ENCODE assay signal across 9 cellular contexts in genomic region chr3:186567072-186567921, GRCh38. TPM values are rescaled to one million over a fixed set of nuclear protein-coding genes. Genes with fewer than 3 reads are reported as not detected.
DNase-seq lines count a peak whose midpoint lies in the region; ATAC-seq, FAIRE-seq and TF ChIP-seq lines count a peak whose summit lies in the region.
"Had no signal": no experiment of that assay in that cellular context is flagged by ENCODE, and none has a peak within 500 bp of the region (broad histone marks: within the 10 kb centered on the region; RNA-seq: fewer than 3 reads in every experiment).

A gene with protein sequence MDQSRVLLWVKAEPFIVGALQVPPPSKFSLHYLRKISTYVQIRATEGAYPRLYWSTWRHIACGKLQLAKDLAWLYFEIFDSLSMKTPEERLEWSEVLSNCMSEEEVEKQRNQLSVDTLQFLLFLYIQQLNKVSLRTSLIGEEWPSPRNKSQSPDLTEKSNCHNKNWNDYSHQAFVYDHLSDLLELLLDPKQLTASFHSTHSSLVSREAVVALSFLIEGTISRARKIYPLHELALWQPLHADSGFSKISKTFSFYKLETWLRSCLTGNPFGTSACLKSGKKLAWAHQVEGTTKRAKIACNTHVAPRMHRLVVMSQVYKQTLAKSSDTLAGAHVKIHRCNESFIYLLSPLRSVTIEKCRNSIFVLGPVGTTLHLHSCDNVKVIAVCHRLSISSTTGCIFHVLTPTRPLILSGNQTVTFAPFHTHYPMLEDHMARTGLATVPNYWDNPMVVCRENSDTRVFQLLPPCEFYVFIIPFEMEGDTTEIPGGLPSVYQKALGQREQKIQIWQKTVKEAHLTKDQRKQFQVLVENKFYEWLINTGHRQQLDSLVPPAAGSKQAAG (minus strand): TSS chr3:186567339. CDS start chr3:186564329, 3,010 bp downstream.

- intact Hi-C loops in kidney (cut with DNase I): no loop called here

- H3K36me3 ChIP-seq in kidney (ENCODE audit: control insufficient read depth in 1 of 2, insufficient read depth in 2 of 2, low read length in 2 of 2): no peaks in the 10 kb centered on the region

- H3K4me3 ChIP-seq in kidney (ENCODE audit: low read length in 2 of 2): peak within 1 kb of the TSS; percentile 79 to 93

- no peak for FAIRE-seq in kidney (lab: Jason Lieb, UNC)
- FAIRE-seq: TTC549 had no signal

- TF ChIP-seq CTCF in kidney (IDR thresholded peaks at IDR 0.05; ENCODE audit: borderline replicate concordance, extremely low read depth, insufficient read depth): no peak

- DNase-seq in AG20443 (ENCODE audit: low spot score) (peak; percentile 97), NCI-H446 treated with DMSO at 0.1 percent for 48 hours (lab: John Stamatoyannopoulos, UW) (peak; percentile 76), cerebellum (ENCODE audit: low spot score) (peak; percentile 91), kidney (peak; percentile 97)
- peak; percentile 90 to 94 for DNase-seq in activated CD4-positive, alpha-beta T cell treated with anti-CD3 and anti-CD28 coated beads for 24 hours (ENCODE audit: low read depth in 2 of 2)
- DNase-seq in stimulated activated CD4-positive, alpha-beta T cell treated with anti-CD3 and anti-CD28 coated beads, Interleukin-15, amount 100 ng/mL, for 1 hour (ENCODE audit: low read depth in 1 of 2, low spot score in 1 of 2): peak; percentile 95 to 98

- H3K9ac ChIP-seq in kidney (ENCODE audit: low read length in 2 of 2): peak within 1 kb of the TSS; percentile 84 to 87

- peak within 1 kb of the TSS; percentile 61 to 85 for H3K27ac ChIP-seq in kidney (ENCODE audit: low read depth in 2 of 2, low read length in 2 of 2)

- ATAC-seq in GM19043 (IDR thresholded peaks at IDR 0.05; ENCODE audit: low read depth, unreplicated experiment) (peak; percentile 39), HG03354 (IDR thresholded peaks at IDR 0.05; ENCODE audit: poor library complexity, severe bottlenecking, unreplicated experiment) (peak; percentile 55)

- peaks cover 0 to 17% of the 10 kb centered on the region in 2 donors for H3K4me1 ChIP-seq in kidney (ENCODE audit: control insufficient read depth in 1 of 2, insufficient read depth in 1 of 2, low read depth in 1 of 2, low read length in 2 of 2)

- H3K9me3 ChIP-seq in kidney (ENCODE audit: control insufficient read depth in 1 of 2, low read length in 2 of 2): no peaks in the 10 kb centered on the region

RNA-seq across cellular contexts. Expression of the gene that starts here (rescaled TPM):
- total RNA-seq in cerebellum: 24.4 TPM
- 13.3 TPM for total RNA-seq in kidney
- polyA plus RNA-seq in kidney (ENCODE audit: insufficient read depth, low read depth, low replicate concordance): 6.2 TPM

Comparison
In these comparisons a context has a peak if more than half of its experiments do, and no peak if none do; other contexts are left out.
1. Peak in every context shown above with its lines: DNase-seq, ATAC-seq, H3K4me3 ChIP-seq and H3K27ac ChIP-seq.